8 cellular contexts compared by ENCODE assay signal in genomic region chr4:165221999-165222994, GRCh38. TPM values are rescaled to one million over a fixed set of nuclear protein-coding genes. Genes with fewer than 3 reads are reported as not detected.
DNase-seq lines count a peak whose midpoint lies in the region; ATAC-seq, FAIRE-seq and TF ChIP-seq lines count a peak whose summit lies in the region.
"Not testable (repeated sequence)": the region's sequence is repeated elsewhere in the genome, so short reads cannot be mapped to it uniquely, and the experiment has no call there.

No MANE protein-coding gene starts in this region.

- not testable (repeated sequence) for H3K9me3 Mint-ChIP-seq in activated T-cell treated with anti-CD3 and anti-CD28 coated beads, Interleukin-2, amount 50 U/mL, for 72 hours

- not testable (repeated sequence) for ATAC-seq in activated T-cell treated with anti-CD3 and anti-CD28 coated beads, Interleukin-2, amount 50 U/mL, for 72 hours (replicated peaks in 1 of 2)

- peaks cover 33% of the 10 kb centered on the region for H3K4me1 ChIP-seq in left ventricle myocardium inferior
- not testable (repeated sequence) for H3K4me1 ChIP-seq in small intestine (ENCODE audit: control insufficient read depth in 2 of 2, insufficient read depth in 1 of 2, low read depth in 1 of 2, low read length in 1 of 2)

- peak overlapping the region in 31 of 59 donors; percentile 7 to 71 (median 34) for H3K27ac ChIP-seq in dorsolateral prefrontal cortex
- peak overlapping the region; percentile 75 for H3K27ac ChIP-seq in left ventricle myocardium inferior (replicated peaks)
- H3K27ac ChIP-seq in small intestine (ENCODE audit: low read depth in 1 of 2, low read length in 1 of 2): peak overlapping the region in 1 of 2 donors; percentile 79

- TF ChIP-seq CTCF in AG10803 (conservative IDR thresholded peaks at IDR 0.05; ENCODE audit: low read length); dorsolateral prefrontal cortex (IDR thresholded peaks at IDR 0.05 in 54 of 56, conservative IDR thresholded peaks at IDR 0.05 in 2 of 56; ENCODE audit: low read depth in 1 of 56, partially characterized antibody in 56 of 56); left ventricle myocardium inferior (IDR thresholded peaks at IDR 0.05; ENCODE audit: borderline replicate concordance): not testable (repeated sequence)

- H3K36me3 Mint-ChIP-seq in activated T-cell treated with anti-CD3 and anti-CD28 coated beads, Interleukin-2, amount 50 U/mL, for 72 hours (ENCODE audit: insufficient read depth in 2 of 2): peaks cover 10 to 25% of the 10 kb centered on the region in 2 donors

- H3K27ac Mint-ChIP-seq in activated T-cell treated with anti-CD3 and anti-CD28 coated beads, Interleukin-2, amount 50 U/mL, for 72 hours: peak overlapping the region; percentile 80

- DNase-seq in AG10803 (ENCODE audit: low read depth) (peak; percentile 59), RPMI7951 (ENCODE audit: low read depth) (peak; percentile 76), myocyte (ENCODE audit: low read depth) (peak; percentile 83), small intestine (peak; percentile 26)
- not testable (repeated sequence) for DNase-seq in H54 (ENCODE audit: insufficient read length, low spot score); activated T-cell treated with anti-CD3 and anti-CD28 coated beads, Interleukin-2, amount 50 U/mL, for 72 hours; dorsolateral prefrontal cortex; left ventricle myocardium inferior

- H3K9me3 ChIP-seq in left ventricle myocardium inferior (replicated peaks); small intestine (ENCODE audit: control insufficient read depth, low read depth): not testable (repeated sequence)

- TF ChIP-seq POLR2A in H54 (IDR thresholded peaks at IDR 0.05; ENCODE audit: low read depth, low read length): not testable (repeated sequence)

- not testable (repeated sequence) for H3K27me3 Mint-ChIP-seq in activated T-cell treated with anti-CD3 and anti-CD28 coated beads, Interleukin-2, amount 50 U/mL, for 72 hours (ENCODE audit: low read depth)

- H3K4me1 Mint-ChIP-seq in activated T-cell treated with anti-CD3 and anti-CD28 coated beads, Interleukin-2, amount 50 U/mL, for 72 hours (ENCODE audit: low read depth): peaks cover 45% of the 10 kb centered on the region

- intact Hi-C loops in dorsolateral prefrontal cortex (cut with DNase I); left ventricle myocardium inferior (cut with micrococcal nuclease): not testable (repeated sequence)

- not testable (repeated sequence) for H3K4me3 ChIP-seq in AG10803 (ENCODE audit: low read length); left ventricle myocardium inferior; small intestine (ENCODE audit: low read depth in 1 of 2, low read length in 2 of 2)
- H3K4me3 ChIP-seq in dorsolateral prefrontal cortex: peak overlapping the region in 1 of 59 donors; percentile 12

- WGBS in small intestine, 3 donors: 33 to 40% (median 39%) methylated on average over 6 of the region's 7 CpGs

- H3K4me3 Mint-ChIP-seq in activated T-cell treated with anti-CD3 and anti-CD28 coated beads, Interleukin-2, amount 50 U/mL, for 72 hours: peak overlapping the region in 1 of 2 donors; percentile 27

- H3K36me3 ChIP-seq in left ventricle myocardium inferior; small intestine (ENCODE audit: control insufficient read depth in 2 of 2, insufficient read depth in 2 of 2, low read length in 2 of 2): not testable (repeated sequence)

- not testable (repeated sequence) for H3K27me3 ChIP-seq in dorsolateral prefrontal cortex; left ventricle myocardium inferior (ENCODE audit: low read depth); small intestine (ENCODE audit: control insufficient read depth in 2 of 2, insufficient read depth in 2 of 2, low read length in 2 of 2)

- FAIRE-seq in H54 (lab: Jason Lieb, UNC): peak; percentile 83
- FAIRE-seq in small intestine (lab: Jason Lieb, UNC): not testable (repeated sequence)

RNA-seq across cellular contexts. Expression of gene KLHL2, which starts 14.9 kb away (rescaled TPM):
- 13.0 and 14.2 TPM in 2 replicates for total RNA-seq in RPMI7951 (2014; rRNA removed; shearing (Covaris generic))
- 10 to 100 TPM; 39.3 to 41.5 TPM for total RNA-seq in activated T-cell treated with anti-CD3 and anti-CD28 coated beads, Interleukin-2, amount 50 U/mL, for 72 hours
- 100 to 1,000 TPM in 26 of 120 experiments, 10 to 100 TPM in 94; 46.9 to 127 (median 90.7) TPM for total RNA-seq in dorsolateral prefrontal cortex
- total RNA-seq in left ventricle myocardium inferior: 8.4 TPM
- 31.4 and 33.2 TPM in 2 replicates for total RNA-seq in myocyte
- 17.2 TPM for polyA plus RNA-seq in myocyte (2012)
- 10 to 100 TPM in 1 of 3 donors, 1 to 10 TPM in 2; 7.8 to 12.5 (median 8.7) TPM for polyA plus RNA-seq in small intestine
